20 cellular contexts compared by ENCODE assay signal in genomic region chr6:1787109-1787466, GRCh38.
DNase-seq lines count a peak whose midpoint lies in the region; ATAC-seq, FAIRE-seq and TF ChIP-seq lines count a peak whose summit lies in the region.
"Had no signal": no experiment of that assay in that cellular context is flagged by ENCODE, and none has a peak within 500 bp of the region (broad histone marks: within the 10 kb centered on the region; RNA-seq: fewer than 3 reads in every experiment).

No MANE protein-coding gene starts in this region.

- H2AFZ ChIP-seq in OCI-LY3 (ENCODE audit: low read depth, low read length) (peak overlapping the region; percentile 81), GM12878 (ENCODE audit: control insufficient read depth, low read depth, low read length) (peak overlapping the region; percentile 10; the same call in 1 of the 2 replicates)

- no peaks in the 10 kb centered on the region for H3K27me3 ChIP-seq in OCI-LY3 (ENCODE audit: low read depth, low read length)
- H3K27me3 ChIP-seq in GM12878 (replicated peaks in 1 of 2; ENCODE audit: control insufficient read depth in 2 of 2, insufficient read depth in 2 of 2, low read length in 1 of 2): no peaks in the 10 kb centered on the region
- H3K27me3 ChIP-seq: BE2C, Peyer's patch had no signal

- RAD21 ChIA-PET in GM12878 (lab: Charles Lee; ENCODE audit: unreplicated experiment): interaction anchor here (0.8 to 1.1 kb wide), 2 partner anchors 16 to 63 kb away, joined by 3 to 4 read pairs; no protein-coding TSS in a partner anchor

- CTCF ChIA-PET in GM12878 (lab: Yijun Ruan, JAX): interaction anchor here (1.2 to 1.3 kb wide), 2 partner anchors 10 to 16 kb away, joined by 4 read pairs; no protein-coding TSS in a partner anchor

- H3K4me3 Mint-ChIP-seq in stimulated activated effector memory CD8-positive, alpha-beta T cell treated with anti-CD3 and anti-CD28 coated beads, Interleukin-12 subunit alpha, Interleukin-12 subunit beta, amount 100 ng/mL, for 72 hours: peak overlapping the region; percentile 6
- H3K4me3 Mint-ChIP-seq: CD4-positive, alpha-beta T cell had no signal

- BruUV-seq in GM12878 (replicated peaks; lab: Mats Ljungman, UMichigan): no TSS peak

- H3K27ac Mint-ChIP-seq in stimulated activated effector memory CD8-positive, alpha-beta T cell treated with anti-CD3 and anti-CD28 coated beads, Interleukin-12 subunit alpha, Interleukin-12 subunit beta, amount 100 ng/mL, for 72 hours: no peak overlapping the region
- H3K27ac Mint-ChIP-seq: CD4-positive, alpha-beta T cell had no signal

- SMC1A ChIA-PET in GM12878 (lab: Charles Lee; ENCODE audit: uncharacterized antibody, unreplicated experiment): interaction anchor here (1.0 to 1.4 kb wide), 2 partner anchors 9 to 10 kb away, joined by 4 to 5 read pairs; no protein-coding TSS in a partner anchor

- H3K4me3 ChIP-seq in OCI-LY3 (ENCODE audit: low read length): no peak overlapping the region; the same call in 1 of the 2 replicates
- no peak overlapping the region for H3K4me3 ChIP-seq in GM12878
- H3K4me3 ChIP-seq: Peyer's patch had no signal

- TF ChIP-seq CTCF in OCI-LY3 (IDR thresholded peaks at IDR 0.05; ENCODE audit: low read depth, low read length) (no peak), GM12878 (IDR thresholded peaks at IDR 0.05 in 2 of 3, conservative IDR thresholded peaks at IDR 0.05 in 1 of 3; ENCODE audit: control insufficient read depth in 2 of 3, extremely low read depth in 1 of 3, insufficient read depth in 1 of 3, low read depth in 3 of 3, low read length in 3 of 3) (no peak)

- H3K9me3 Mint-ChIP-seq in stimulated activated effector memory CD8-positive, alpha-beta T cell treated with anti-CD3 and anti-CD28 coated beads, Interleukin-12 subunit alpha, Interleukin-12 subunit beta, amount 100 ng/mL, for 72 hours: no peaks in the 10 kb centered on the region
- H3K9me3 Mint-ChIP-seq: CD4-positive, alpha-beta T cell had no signal

- H3K27ac ChIP-seq in OCI-LY3 (ENCODE audit: low read length) (peak overlapping the region; percentile 84), GM12878 (ENCODE audit: control insufficient read depth, insufficient read depth) (no peak overlapping the region)
- H3K27ac ChIP-seq: Peyer's patch had no signal

- H3K9me3 ChIP-seq in OCI-LY3 (ENCODE audit: insufficient read depth, low read length) (no peaks in the 10 kb centered on the region), GM12878 (replicated peaks; ENCODE audit: control insufficient read depth, insufficient read depth, low read length) (no peaks in the 10 kb centered on the region)
- H3K9me3 ChIP-seq: BE2C, Peyer's patch had no signal

- H3K36me3 ChIP-seq in OCI-LY3 (replicated peaks; ENCODE audit: low read depth, low read length): no peaks in the 10 kb centered on the region
- no peaks in the 10 kb centered on the region for H3K36me3 ChIP-seq in GM12878 (ENCODE audit: control insufficient read depth in 2 of 2, insufficient read depth in 2 of 2, low read length in 1 of 2)
- H3K36me3 ChIP-seq: BE2C had no signal

- no peak for TF ChIP-seq EP300 in GM12878 (IDR thresholded peaks at IDR 0.05; ENCODE audit: borderline replicate concordance in 1 of 2, control insufficient read depth in 1 of 2, low read depth in 2 of 2, low read length in 2 of 2)

- no peaks in the 10 kb centered on the region for H3K79me2 ChIP-seq in OCI-LY3 (ENCODE audit: low read length)
- no peaks in the 10 kb centered on the region for H3K79me2 ChIP-seq in GM12878 (ENCODE audit: control insufficient read depth, insufficient read depth, low read length)

- POLR2A ChIA-PET in GM12878 (lab: Charles Lee): interaction anchor here (0.7 kb wide), 1 partner anchor 40 kb away, joined by 3 read pairs; no protein-coding TSS in a partner anchor

- H3K4me1 Mint-ChIP-seq in stimulated activated effector memory CD8-positive, alpha-beta T cell treated with anti-CD3 and anti-CD28 coated beads, Interleukin-12 subunit alpha, Interleukin-12 subunit beta, amount 100 ng/mL, for 72 hours: peaks cover 20% of the 10 kb centered on the region

- H3K4me1 ChIP-seq in OCI-LY3 (ENCODE audit: low read length) (peaks cover 31% of the 10 kb centered on the region), GM12878 (ENCODE audit: control insufficient read depth, insufficient read depth, low read length) (peaks cover 10% of the 10 kb centered on the region; the same call in 1 of the 2 replicates)
- H3K4me1 ChIP-seq: Peyer's patch had no signal

- no peak for TF ChIP-seq RAD21 in GM12878 (IDR thresholded peaks at IDR 0.05; ENCODE audit: insufficient read depth, low read depth, low read length)

- H4K20me1 ChIP-seq in OCI-LY3 (ENCODE audit: insufficient read depth, low read length) (no peaks in the 10 kb centered on the region), GM12878 (ENCODE audit: control insufficient read depth, insufficient read depth) (no peaks in the 10 kb centered on the region)

- H3K36me3 Mint-ChIP-seq in stimulated activated effector memory CD8-positive, alpha-beta T cell treated with anti-CD3 and anti-CD28 coated beads, Interleukin-12 subunit alpha, Interleukin-12 subunit beta, amount 100 ng/mL, for 72 hours: peaks cover 6% of the 10 kb centered on the region

- WGBS in GM12878 (ENCODE audit: insufficient coverage, insufficient replicate concordance, low lambda C conversion rate, missing lambda C conversion rate): 83% methylated on average over 3 of the region's 3 CpGs

- no peak for ATAC-seq in GM12878
- no peak for ATAC-seq in stimulated activated effector memory CD8-positive, alpha-beta T cell treated with anti-CD3 and anti-CD28 coated beads, Interleukin-12 subunit alpha, Interleukin-12 subunit beta, amount 100 ng/mL, for 72 hours
- no peak for ATAC-seq in GM19023 (IDR thresholded peaks at IDR 0.05; ENCODE audit: unreplicated experiment)
- ATAC-seq: HCT116 had no signal

- H3K9ac ChIP-seq in OCI-LY3 (ENCODE audit: low read length): peak overlapping the region; percentile 63
- H3K9ac ChIP-seq in GM12878 (ENCODE audit: control insufficient read depth, insufficient read depth, low read length): no peak overlapping the region

- intact Hi-C loops in GM12878 (cut with micrococcal nuclease; ENCODE audit: unreplicated experiment): no loop called here

- TF ChIP-seq POLR2A in GM12878 (IDR thresholded peaks at IDR 0.05; ENCODE audit: low read depth, low read length): no peak

- H3K4me2 ChIP-seq in OCI-LY3 (ENCODE audit: low read length): peak overlapping the region; percentile 71
- peak overlapping the region; percentile 47; the same call in 1 of the 2 replicates for H3K4me2 ChIP-seq in GM12878 (ENCODE audit: control insufficient read depth, insufficient read depth)

- DNase-seq in NCI-H82 (lab: John Stamatoyannopoulos, UW) (peak; percentile 5), NCI-H82 treated with DMSO at 0.1 percent for 48 hours (lab: John Stamatoyannopoulos, UW; ENCODE audit: unreplicated experiment) (no peak), GM12878 (ENCODE audit: low read depth, low spot score) (no peak), COLO668 (lab: John Stamatoyannopoulos, UW; ENCODE audit: unreplicated experiment) (no peak)
- DNase-seq in stimulated activated effector memory CD8-positive, alpha-beta T cell treated with anti-CD3 and anti-CD28 coated beads, Interleukin-12 subunit alpha, Interleukin-12 subunit beta, amount 100 ng/mL, for 72 hours (ENCODE audit: low spot score in 2 of 2): no peak
- no peak for DNase-seq in NK-92 treated with Interleukin-12 subunit alpha and Interleukin-12 subunit beta, amount 100 ng/mL, for 24 hours (lab: John Stamatoyannopoulos, UW)
- DNase-seq: BE2C; Calu3; CD4-positive, alpha-beta T cell; GOT3; KG1; MV-4-11; NCI-H187 treated with DMSO at 0.1 percent for 48 hours; NCI-H774; Peyer's patch had no signal

- in situ Hi-C loops in GM12878 (cut with MboI): no loop called here

- FAIRE-seq in GM12878 (lab: Jason Lieb, UNC): no peak
- FAIRE-seq: A204.1, GM12892 had no signal

TF ChIP-seq in GM12878, 131 proteins besides CTCF, POLR2A, EP300 and RAD21 (continues in another document):
- TF ChIP-seq NR2C2 (IDR thresholded peaks at IDR 0.05; ENCODE audit: borderline replicate concordance, control insufficient read depth, insufficient read length, low read depth) (no peak), CHD1 (IDR thresholded peaks at IDR 0.05; ENCODE audit: low read depth, low read length) (no peak), ETV6 (conservative IDR thresholded peaks at IDR 0.05 in 1 of 2, IDR thresholded peaks at IDR 0.05 in 1 of 2; ENCODE audit: borderline replicate concordance in 1 of 2, low read depth in 1 of 2) (no peak), SIN3A (IDR thresholded peaks at IDR 0.05; ENCODE audit: low read depth, low read length) (no peak), ZBTB33 (IDR thresholded peaks at IDR 0.05) (no peak), IKZF2 (IDR thresholded peaks at IDR 0.05) (no peak)
